ENCODE assay signal across 3 cellular contexts in the genomic region with DNA sequence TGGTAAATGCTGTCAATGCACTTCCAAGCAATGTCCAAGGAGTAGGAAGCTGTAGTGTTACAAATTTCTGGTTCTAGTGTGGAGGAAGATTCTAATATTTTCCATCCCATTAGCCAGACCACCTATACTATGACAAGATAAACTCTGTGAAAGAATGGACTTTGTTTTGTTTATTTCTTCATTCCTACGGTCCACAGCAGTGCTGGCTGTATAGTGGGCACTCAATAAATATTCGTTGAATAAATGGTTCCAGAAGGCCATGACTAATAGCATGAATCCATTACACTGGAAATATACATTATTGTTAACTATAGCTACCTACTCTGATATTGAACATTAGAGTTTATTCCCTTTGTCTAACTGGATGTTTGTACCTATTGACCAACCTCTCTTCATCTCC.
TF ChIP-seq lines count a peak whose summit lies in the region.

No MANE protein-coding gene starts in this region.

TF ChIP-seq in HepG2, 621 proteins besides CTCF, POLR2A, EP300 and RAD21 (continues in another document):
- TF ChIP-seq, protein P1, sequence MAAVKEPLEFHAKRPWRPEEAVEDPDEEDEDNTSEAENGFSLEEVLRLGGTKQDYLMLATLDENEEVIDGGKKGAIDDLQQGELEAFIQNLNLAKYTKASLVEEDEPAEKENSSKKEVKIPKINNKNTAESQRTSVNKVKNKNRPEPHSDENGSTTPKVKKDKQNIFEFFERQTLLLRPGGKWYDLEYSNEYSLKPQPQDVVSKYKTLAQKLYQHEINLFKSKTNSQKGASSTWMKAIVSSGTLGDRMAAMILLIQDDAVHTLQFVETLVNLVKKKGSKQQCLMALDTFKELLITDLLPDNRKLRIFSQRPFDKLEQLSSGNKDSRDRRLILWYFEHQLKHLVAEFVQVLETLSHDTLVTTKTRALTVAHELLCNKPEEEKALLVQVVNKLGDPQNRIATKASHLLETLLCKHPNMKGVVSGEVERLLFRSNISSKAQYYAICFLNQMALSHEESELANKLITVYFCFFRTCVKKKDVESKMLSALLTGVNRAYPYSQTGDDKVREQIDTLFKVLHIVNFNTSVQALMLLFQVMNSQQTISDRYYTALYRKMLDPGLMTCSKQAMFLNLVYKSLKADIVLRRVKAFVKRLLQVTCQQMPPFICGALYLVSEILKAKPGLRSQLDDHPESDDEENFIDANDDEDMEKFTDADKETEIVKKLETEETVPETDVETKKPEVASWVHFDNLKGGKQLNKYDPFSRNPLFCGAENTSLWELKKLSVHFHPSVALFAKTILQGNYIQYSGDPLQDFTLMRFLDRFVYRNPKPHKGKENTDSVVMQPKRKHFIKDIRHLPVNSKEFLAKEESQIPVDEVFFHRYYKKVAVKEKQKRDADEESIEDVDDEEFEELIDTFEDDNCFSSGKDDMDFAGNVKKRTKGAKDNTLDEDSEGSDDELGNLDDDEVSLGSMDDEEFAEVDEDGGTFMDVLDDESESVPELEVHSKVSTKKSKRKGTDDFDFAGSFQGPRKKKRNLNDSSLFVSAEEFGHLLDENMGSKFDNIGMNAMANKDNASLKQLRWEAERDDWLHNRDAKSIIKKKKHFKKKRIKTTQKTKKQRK (IDR thresholded peaks at IDR 0.05; ENCODE audit: low read length) = no peak
- TF ChIP-seq AGO2 (optimal IDR thresholded peaks at IDR 0.05; ENCODE audit: low read depth, low read length) (no peak), CC2D1A (CRISPR knock-in tag; IDR thresholded peaks at IDR 0.05) (no peak), SMARCE1 (IDR thresholded peaks at IDR 0.05; ENCODE audit: borderline replicate concordance) (no peak), KDM1A (CRISPR knock-in tag; IDR thresholded peaks at IDR 0.05) (peak; percentile 79; the same call in 1 of the 2 replicates), RCOR2 (CRISPR knock-in tag; IDR thresholded peaks at IDR 0.05) (peak; percentile 47; the same call in 1 of the 2 replicates), ZNF264 (CRISPR knock-in tag; IDR thresholded peaks at IDR 0.05) (no peak), ZNF629 (CRISPR knock-in tag; conservative IDR thresholded peaks at IDR 0.05) (peak; percentile 89), TBX3 (IDR thresholded peaks at IDR 0.05; ENCODE audit: borderline replicate concordance) (no peak), ZNF296 (CRISPR knock-in tag; conservative IDR thresholded peaks at IDR 0.05) (no peak), LCORL (IDR thresholded peaks at IDR 0.05) (no peak), LCORL (CRISPR knock-in tag; IDR thresholded peaks at IDR 0.05) (no peak), KAT2B (IDR thresholded peaks at IDR 0.05; ENCODE audit: borderline replicate concordance, low read depth, low read length) (no peak)
- TF ChIP-seq, protein P2, sequence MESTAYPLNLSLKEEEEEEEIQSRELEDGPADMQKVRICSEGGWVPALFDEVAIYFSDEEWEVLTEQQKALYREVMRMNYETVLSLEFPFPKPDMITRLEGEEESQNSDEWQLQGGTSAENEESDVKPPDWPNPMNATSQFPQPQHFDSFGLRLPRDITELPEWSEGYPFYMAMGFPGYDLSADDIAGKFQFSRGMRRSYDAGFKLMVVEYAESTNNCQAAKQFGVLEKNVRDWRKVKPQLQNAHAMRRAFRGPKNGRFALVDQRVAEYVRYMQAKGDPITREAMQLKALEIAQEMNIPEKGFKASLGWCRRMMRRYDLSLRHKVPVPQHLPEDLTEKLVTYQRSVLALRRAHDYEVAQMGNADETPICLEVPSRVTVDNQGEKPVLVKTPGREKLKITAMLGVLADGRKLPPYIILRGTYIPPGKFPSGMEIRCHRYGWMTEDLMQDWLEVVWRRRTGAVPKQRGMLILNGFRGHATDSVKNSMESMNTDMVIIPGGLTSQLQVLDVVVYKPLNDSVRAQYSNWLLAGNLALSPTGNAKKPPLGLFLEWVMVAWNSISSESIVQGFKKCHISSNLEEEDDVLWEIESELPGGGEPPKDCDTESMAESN (CRISPR knock-in tag; conservative IDR thresholded peaks at IDR 0.05) = no peak
- TF ChIP-seq, protein P3, sequence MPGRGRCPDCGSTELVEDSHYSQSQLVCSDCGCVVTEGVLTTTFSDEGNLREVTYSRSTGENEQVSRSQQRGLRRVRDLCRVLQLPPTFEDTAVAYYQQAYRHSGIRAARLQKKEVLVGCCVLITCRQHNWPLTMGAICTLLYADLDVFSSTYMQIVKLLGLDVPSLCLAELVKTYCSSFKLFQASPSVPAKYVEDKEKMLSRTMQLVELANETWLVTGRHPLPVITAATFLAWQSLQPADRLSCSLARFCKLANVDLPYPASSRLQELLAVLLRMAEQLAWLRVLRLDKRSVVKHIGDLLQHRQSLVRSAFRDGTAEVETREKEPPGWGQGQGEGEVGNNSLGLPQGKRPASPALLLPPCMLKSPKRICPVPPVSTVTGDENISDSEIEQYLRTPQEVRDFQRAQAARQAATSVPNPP (CRISPR knock-in tag; IDR thresholded peaks at IDR 0.05) = no peak

TF ChIP-seq in WTC11, 78 proteins besides CTCF, POLR2A, EP300 and RAD21:
- TF ChIP-seq CREB1 (CRISPR knock-in tag; IDR thresholded peaks at IDR 0.05) (no peak), HMGXB4 (CRISPR knock-in tag; IDR thresholded peaks at IDR 0.05) (no peak), GTF2I (CRISPR knock-in tag; conservative IDR thresholded peaks at IDR 0.05) (no peak), ZNF396 (CRISPR knock-in tag; IDR thresholded peaks at IDR 0.05; ENCODE audit: borderline replicate concordance) (no peak), RELA (CRISPR knock-in tag; IDR thresholded peaks at IDR 0.05; ENCODE audit: borderline replicate concordance) (no peak)
TF ChIP-seq in WTC11: peak in this region for 0.

TF ChIP-seq in GM12891, 5 proteins besides CTCF, POLR2A, EP300 and RAD21:
- TF ChIP-seq POLR2AphosphoS5 (IDR thresholded peaks at IDR 0.05; ENCODE audit: low read depth, low read length) (no peak), SPI1 (IDR thresholded peaks at IDR 0.05; ENCODE audit: low read depth, low read length) (no peak), PAX5 (IDR thresholded peaks at IDR 0.05; ENCODE audit: insufficient read depth, low read length, severe bottlenecking) (no peak), TAF1 (IDR thresholded peaks at IDR 0.05; ENCODE audit: low read depth, low read length) (no peak), POU2F2 (IDR thresholded peaks at IDR 0.05; ENCODE audit: low read depth, low read length) (no peak)
